Comparison of ENCODE assay signal across 16 cellular contexts in the genomic region with DNA sequence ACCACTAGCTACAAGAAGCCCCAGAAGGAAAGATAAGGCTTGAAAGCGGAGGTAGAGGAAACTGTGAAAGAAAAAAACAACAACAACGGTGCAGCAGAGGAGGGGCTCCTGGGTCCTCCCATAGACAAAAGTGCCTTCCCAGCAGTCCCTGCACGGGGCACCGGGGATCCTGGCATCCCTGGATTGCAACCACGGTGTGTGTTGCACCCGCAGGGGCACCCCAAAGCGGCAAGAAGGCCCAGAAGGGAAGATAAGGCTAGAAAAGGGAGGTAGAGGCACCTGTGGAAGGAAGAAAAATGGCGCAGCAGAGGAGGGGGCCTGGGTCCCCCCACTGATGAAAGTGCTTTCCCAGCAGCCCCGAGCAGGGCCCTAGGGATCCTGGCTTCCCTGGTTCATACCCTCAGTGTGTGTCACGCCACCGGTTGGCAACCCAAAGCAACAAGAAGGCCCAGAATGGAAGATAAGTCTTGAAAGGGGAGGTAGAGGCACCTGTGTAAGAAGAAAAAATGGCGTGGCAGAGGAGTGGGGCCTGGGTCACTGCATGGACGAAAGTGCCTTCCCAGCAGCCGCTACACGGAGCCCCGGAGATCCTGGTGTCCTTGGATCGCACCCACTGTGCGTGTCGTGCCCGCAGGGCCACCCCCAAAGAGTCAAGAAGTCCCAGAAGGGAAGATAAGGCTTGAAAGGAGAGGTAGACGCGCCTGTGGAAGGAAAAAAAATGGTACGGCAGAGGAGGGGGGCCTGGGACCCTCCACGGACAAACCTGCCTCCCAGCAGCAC.
DNase-seq lines count a peak whose midpoint lies in the region; ATAC-seq and TF ChIP-seq lines count a peak whose summit lies in the region.
"Had no signal": no experiment of that assay in that cellular context is flagged by ENCODE, and none has a peak within 500 bp of the region (broad histone marks: within the 10 kb centered on the region; RNA-seq: fewer than 3 reads in every experiment).

No MANE protein-coding gene starts in this region.

- TF ChIP-seq CTCF in left ventricle myocardium inferior (IDR thresholded peaks at IDR 0.05; ENCODE audit: borderline replicate concordance) (no peak), RWPE2 (IDR thresholded peaks at IDR 0.05; ENCODE audit: poor library complexity, severe bottlenecking) (no peak)

- peak; percentile 16 for DNase-seq in Right ventricle myocardium inferior (ENCODE audit: missing footprints)
- no peak for DNase-seq in left ventricle myocardium inferior
- peak; percentile 19 for DNase-seq in RWPE2 (ENCODE audit: low spot score)
- DNase-seq in right cardiac atrium = peak; percentile 1 to 35 (median 28)
- peak; percentile 53 for DNase-seq in posterior vena cava (ENCODE audit: low spot score)
- DNase-seq in DMS53 treated with DMSO at 0.1 percent for 48 hours (lab: John Stamatoyannopoulos, UW; ENCODE audit: unreplicated experiment) = no peak
- DNase-seq: 8988T; CD8-positive, alpha-beta T cell; COR-L47; DMS 273 treated with DMSO at 0.1 percent for 48 hours; DMS53; GM23248 had no signal

- WGBS in right cardiac atrium = 76% methylated on average over 24 of the region's 24 CpGs

- H3K36me3 ChIP-seq in left ventricle myocardium inferior = no peaks in the 10 kb centered on the region
- H3K36me3 ChIP-seq in RWPE2 (ENCODE audit: low read depth) = no peaks in the 10 kb centered on the region
- H3K36me3 ChIP-seq: BLaER1 treated with 17β-estradiol and CSF1 and Interleukin-3, amounts not matched to agents 10 nM and 100 nM; HAP-1 had no signal

- H3K9me3 ChIP-seq in left ventricle myocardium inferior (replicated peaks) (peaks cover 31% of the 10 kb centered on the region), RWPE2 (ENCODE audit: severe bottlenecking) (no peaks in the 10 kb centered on the region), right cardiac atrium (ENCODE audit: control insufficient read depth, low read length) (no peaks in the 10 kb centered on the region)
- H3K9me3 ChIP-seq: HAP-1 had no signal

- no peak for ATAC-seq in Right ventricle myocardium inferior
- ATAC-seq in RWPE2 (ENCODE audit: low read depth) = no peak
- no peak for ATAC-seq in right cardiac atrium
- ATAC-seq in HG03378 (IDR thresholded peaks at IDR 0.05; ENCODE audit: unreplicated experiment) = no peak
- ATAC-seq in GM21723 (IDR thresholded peaks at IDR 0.05; ENCODE audit: unreplicated experiment) = no peak
- ATAC-seq: CD8-positive, alpha-beta T cell had no signal

- intact Hi-C loops in Right ventricle myocardium inferior (cut with DNase I) (no loop called here), left ventricle myocardium inferior (cut with micrococcal nuclease) (no loop called here), right cardiac atrium (cut with DNase I) (no loop called here), posterior vena cava (cut with DNase I) (loop anchor here in 1 of 2 donors (1.0 kb wide), 1 partner anchor 24 kb away; no protein-coding TSS in a partner anchor)

- H3K4me1 ChIP-seq in left ventricle myocardium inferior = no peaks in the 10 kb centered on the region
- H3K4me1 ChIP-seq in RWPE2 (ENCODE audit: insufficient read depth, poor library complexity, severe bottlenecking) = no peaks in the 10 kb centered on the region
- H3K4me1 ChIP-seq in right cardiac atrium (ENCODE audit: control insufficient read depth, insufficient read depth, low read length) = no peaks in the 10 kb centered on the region
- H3K4me1 ChIP-seq: BLaER1 treated with 17β-estradiol and CSF1 and Interleukin-3, amounts not matched to agents 10 nM and 100 nM; HAP-1 had no signal

- H3K27ac ChIP-seq in left ventricle myocardium inferior (replicated peaks) = no peak overlapping the region
- H3K27ac ChIP-seq in RWPE2 (ENCODE audit: poor library complexity, severe bottlenecking) = no peak overlapping the region
- H3K27ac ChIP-seq in right cardiac atrium (ENCODE audit: low read length) = no peak overlapping the region
- H3K27ac ChIP-seq: BLaER1 treated with 17β-estradiol and CSF1 and Interleukin-3, amounts not matched to agents 10 nM and 100 nM; GM23248 had no signal

- H3K4me3 ChIP-seq in left ventricle myocardium inferior (no peak overlapping the region), RWPE2 (ENCODE audit: severe bottlenecking) (no peak overlapping the region), right cardiac atrium (ENCODE audit: low read length) (no peak overlapping the region)
- H3K4me3 ChIP-seq: BLaER1 treated with 17β-estradiol and CSF1 and Interleukin-3, amounts not matched to agents 10 nM and 100 nM; GM23248; HAP-1 had no signal

- H3K27me3 ChIP-seq in left ventricle myocardium inferior (ENCODE audit: low read depth) (peaks cover 16% of the 10 kb centered on the region), RWPE2 (ENCODE audit: insufficient read depth, poor library complexity, severe bottlenecking) (no peaks in the 10 kb centered on the region), right cardiac atrium (ENCODE audit: control insufficient read depth, insufficient read depth) (no peaks in the 10 kb centered on the region)
- H3K27me3 ChIP-seq: BLaER1 treated with 17β-estradiol and CSF1 and Interleukin-3, amounts not matched to agents 10 nM and 100 nM had no signal

Comparison
In these comparisons a context has a peak if more than half of its experiments do, and no peak if none do; other contexts are left out.
1. DNase-seq: peak in Right ventricle myocardium inferior (single experiment), RWPE2 (single experiment), right cardiac atrium (3 of 3) and posterior vena cava (single experiment); none in left ventricle myocardium inferior (single experiment) and DMS53 treated with DMSO at 0.1 percent for 48 hours (single experiment).